8 cellular contexts compared by ENCODE assay signal in the genomic region with DNA sequence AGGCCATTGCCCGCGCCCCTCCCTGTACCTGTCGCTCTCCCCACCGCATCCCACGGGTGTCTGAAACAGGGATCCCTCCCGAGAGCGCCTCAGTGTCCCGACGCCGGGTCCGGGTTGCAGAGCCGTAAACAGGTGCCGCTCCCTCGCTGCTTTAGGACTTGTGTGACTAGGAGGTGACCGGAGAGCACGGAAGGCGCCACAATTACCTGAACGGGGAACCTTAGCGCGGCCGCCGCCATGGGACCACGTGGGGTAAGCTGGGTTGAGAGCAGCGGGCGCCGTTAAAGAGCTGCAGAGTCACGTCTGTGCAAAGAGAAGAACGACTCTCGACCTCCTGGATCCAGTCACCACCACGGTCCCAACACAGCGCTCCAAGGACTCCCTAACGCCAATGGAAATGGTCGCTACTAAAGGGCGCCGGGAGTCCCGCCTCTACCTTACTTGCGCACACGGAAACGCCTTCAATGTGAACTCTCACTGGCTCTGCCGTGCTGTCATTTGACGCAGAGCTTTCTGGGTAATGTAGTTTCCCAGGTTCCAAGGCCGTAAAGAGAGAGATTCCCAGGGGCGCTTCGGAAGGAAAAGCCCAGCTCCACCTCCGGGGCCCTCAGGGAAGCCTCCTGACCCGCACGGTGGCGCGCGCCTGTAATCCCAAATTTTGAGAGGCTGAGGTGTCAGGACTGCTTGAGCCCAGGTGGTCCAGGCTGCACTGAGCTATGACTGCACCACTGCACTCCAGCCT. TPM values are rescaled to one million over a fixed set of nuclear protein-coding genes. Genes with fewer than 3 reads are reported as not detected.
A peak's percentile ranks its signal among the peaks of the same experiment; 100 is the strongest.
DNase-seq lines count a peak whose midpoint lies in the region; ATAC-seq, FAIRE-seq and TF ChIP-seq lines count a peak whose summit lies in the region.

A gene (minus strand): TSS at position 409 of the 742 bp plus-strand sequence. CDS start 170 bp downstream, at position 239.

- H3K4me1 ChIP-seq in BE2C (no peaks in the 10 kb centered on the region), duodenal mucosa (ENCODE audit: control insufficient read depth in 1 of 2, insufficient read depth in 2 of 2, low read length in 2 of 2) (peaks cover 10 to 49% of the 10 kb centered on the region in 2 donors)

- H3K9ac ChIP-seq in duodenal mucosa (ENCODE audit: low read depth in 1 of 2, low read length in 2 of 2) = peak within 1 kb of the TSS; percentile 87 to 99

- WGBS in lower leg skin, 2 donors = 1% methylated on average over 39 to 49 of the region's 50 CpGs

- peak within 1 kb of the TSS; percentile 69 for H3K27ac ChIP-seq in duodenal mucosa (ENCODE audit: low read depth, low read length)

- ATAC-seq in HG03521 (IDR thresholded peaks at IDR 0.05; ENCODE audit: unreplicated experiment) = peak; percentile 73

- intact Hi-C loops in lower leg skin (cut with DNase I; ENCODE audit: low total_unique reads) = no loop called here

- no peaks in the 10 kb centered on the region for H3K27me3 ChIP-seq in BE2C
- no peaks in the 10 kb centered on the region for H3K27me3 ChIP-seq in duodenal mucosa (ENCODE audit: control insufficient read depth in 1 of 2, insufficient read depth in 2 of 2, low read length in 2 of 2)

- H3K36me3 ChIP-seq in BE2C = peaks cover 2% of the 10 kb centered on the region
- peaks cover 2 to 21% of the 10 kb centered on the region in 2 donors for H3K36me3 ChIP-seq in duodenal mucosa (ENCODE audit: control insufficient read depth in 1 of 2, insufficient read depth in 2 of 2, low read length in 2 of 2)

- no peak for TF ChIP-seq POLR2A in lower leg skin (IDR thresholded peaks at IDR 0.05)

- peak; percentile 79 for FAIRE-seq in GM19239 (lab: Jason Lieb, UNC)

- H3K4me3 ChIP-seq in BE2C (ENCODE audit: low read depth, low read length) = peak within 1 kb of the TSS; percentile 96
- H3K4me3 ChIP-seq in duodenal mucosa (ENCODE audit: low read depth in 1 of 2, low read length in 2 of 2) = peak within 1 kb of the TSS; percentile 91 to 100
- peak within 1 kb of the TSS; percentile 93 for H3K4me3 ChIP-seq in lower leg skin (ENCODE audit: low read depth, poor library complexity, severe bottlenecking)

- no peaks in the 10 kb centered on the region for H3K9me3 ChIP-seq in BE2C
- H3K9me3 ChIP-seq in duodenal mucosa (ENCODE audit: control insufficient read depth in 1 of 2, low read length in 2 of 2) = no peaks in the 10 kb centered on the region

- DNase-seq in BE2C = peak; percentile 86
- peak; percentile 59 for DNase-seq in GM19239 (ENCODE audit: insufficient read length, low spot score)
- DNase-seq in NCI-H748 (lab: John Stamatoyannopoulos, UW; ENCODE audit: unreplicated experiment) = peak; percentile 97
- peak; percentile 75 to 79 for DNase-seq in activated CD4-positive, alpha-beta T cell treated with anti-CD3 and anti-CD28 coated beads, Interleukin-2, amount 50 U/mL, for 48 hours
- peak; percentile 89 to 95 for DNase-seq in lower leg skin (ENCODE audit: low spot score in 2 of 2)
- DNase-seq in stimulated activated CD4-positive, alpha-beta T cell treated with anti-CD3 and anti-CD28 coated beads, Interleukin-4, amount 100 ng/mL, for 4 hours = peak; percentile 59 to 74

- TF ChIP-seq CTCF in BE2C (IDR thresholded peaks at IDR 0.05; ENCODE audit: low read depth, low read length) (no peak), lower leg skin (IDR thresholded peaks at IDR 0.05) (no peak)

RNA-seq across cellular contexts. Expression of the gene that starts here (rescaled TPM):
- polyA plus RNA-seq in BE2C (2012; ENCODE audit: insufficient read depth, insufficient read length, low read depth) = 3.3 TPM
- total RNA-seq in lower leg skin = 1 to 10 TPM; 5.4 to 7.0 (median 5.9) TPM

Comparison
In these comparisons a context has a peak if more than half of its experiments do, and no peak if none do; other contexts are left out.
1. Peak in every context shown above with its lines: DNase-seq, ATAC-seq, H3K4me3 ChIP-seq and H3K27ac ChIP-seq.